19 cellular contexts compared by ENCODE assay signal in the genomic region with DNA sequence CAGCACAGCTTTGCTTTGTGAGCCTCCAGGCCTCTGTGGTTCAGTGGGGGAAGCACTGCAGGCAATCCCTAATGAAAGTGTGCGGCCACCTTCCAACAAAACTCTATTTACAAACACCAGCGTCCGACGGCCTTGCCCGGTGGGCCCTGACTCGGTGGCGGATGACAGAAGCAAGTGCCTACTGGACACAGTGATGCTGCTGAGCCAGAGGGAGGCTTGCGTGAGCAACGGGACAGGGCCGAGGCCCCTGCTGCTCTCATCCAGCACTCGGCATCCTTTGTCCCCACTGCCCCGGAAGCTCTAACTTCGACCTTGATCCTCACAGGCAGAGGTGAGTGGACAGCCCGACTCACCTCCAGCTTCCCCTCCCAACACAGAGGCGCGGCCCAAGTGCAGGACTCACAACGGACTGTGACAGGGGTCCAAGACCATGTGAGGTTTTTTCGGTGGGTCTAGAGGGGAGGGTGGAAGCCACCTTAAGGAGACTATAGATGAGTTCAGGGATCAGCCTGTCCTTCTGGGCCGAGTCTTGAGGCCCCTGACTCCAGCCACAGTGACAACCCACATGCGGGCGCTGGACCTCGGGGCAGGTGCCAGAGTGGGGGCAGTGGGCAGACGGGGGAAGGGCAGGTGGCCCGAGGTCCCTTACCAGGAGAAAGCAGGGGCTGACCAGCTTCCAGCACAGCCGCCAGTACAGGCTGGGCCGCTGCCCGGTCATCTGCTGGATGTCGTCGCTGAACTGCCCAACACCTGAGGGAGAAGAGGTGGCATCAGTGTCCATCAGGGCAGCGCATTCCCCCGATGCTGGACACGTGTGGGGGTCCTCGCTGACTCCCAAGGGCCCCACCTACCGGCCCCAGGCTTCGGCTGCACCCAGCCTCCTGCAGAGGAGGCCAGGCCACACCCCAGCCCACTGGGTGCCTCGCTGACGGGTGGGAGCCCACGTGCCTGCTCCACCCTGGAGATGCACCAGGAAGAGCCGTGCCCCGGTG. TPM values are rescaled to one million over a fixed set of nuclear protein-coding genes. Genes with fewer than 3 reads are reported as not detected.
"Had no signal": no experiment of that assay in that cellular context is flagged by ENCODE, and none has a peak within 500 bp of the region (broad histone marks: within the 10 kb centered on the region; RNA-seq: fewer than 3 reads in every experiment).

No MANE protein-coding gene starts in this region.

- H3K4me3 ChIP-seq: breast epithelium, gastrocnemius medialis, heart left ventricle, suprapubic skin had no signal

- H3K79me2 ChIP-seq: parathyroid adenoma had no signal

- H3K36me3 ChIP-seq: breast epithelium, gastrocnemius medialis, heart left ventricle, suprapubic skin had no signal

- DNase-seq: activated CD4-positive, alpha-beta memory T cell treated with anti-CD3 and anti-CD28 coated beads, Interleukin-2, amount 10 ng/mL, durations not matched to agents 7 days and 5 days; activated CD4-positive, alpha-beta T cell treated with anti-CD3 and anti-CD28 coated beads for 48 hours; activated CD4-positive, CD25-positive, alpha-beta regulatory T cell; activated CD8-positive, alpha-beta memory T cell treated with anti-CD3 and anti-CD28 coated beads, Interleukin-2, amount 10 ng/mL, durations not matched to agents 7 days and 5 days; activated effector memory CD4-positive, alpha-beta T cell treated with Interleukin-2 at 50 U/mL for 16 hours; activated T-cell treated with anti-CD3 and anti-CD28 coated beads, Interleukin-2, amount 50 U/mL, for 4 hours; effector CD8-positive, alpha-beta T cell; gastrocnemius medialis; stimulated activated CD4-positive, alpha-beta T cell treated with anti-CD3 and anti-CD28 coated beads, Interleukin-2, amount 100 ng/mL, for 24 hours; trophoblast cell had no signal

- H3K27ac ChIP-seq: breast epithelium, gastrocnemius medialis, heart left ventricle, parathyroid adenoma, suprapubic skin had no signal

- H3K9ac ChIP-seq: parathyroid adenoma had no signal

- H3K4me1 ChIP-seq: breast epithelium, gastrocnemius medialis, heart left ventricle, parathyroid adenoma, suprapubic skin had no signal

- H3K9me3 ChIP-seq: breast epithelium, gastrocnemius medialis, heart left ventricle, suprapubic skin had no signal

- ATAC-seq: activated CD8-positive, alpha-beta memory T cell treated with anti-CD3 and anti-CD28 coated beads, Interleukin-2, amount 10 ng/mL, durations not matched to agents 7 days and 5 days; activated T-cell treated with anti-CD3 and anti-CD28 coated beads, Interleukin-2, amount 50 U/mL, for 4 hours; esophagus mucosa; gastrocnemius medialis; heart left ventricle; naive thymus-derived CD8-positive, alpha-beta T cell had no signal

RNA-seq across cellular contexts. Expression of gene SLC6A3, which starts 39.4 kb away (rescaled TPM):
- total RNA-seq: activated CD4-positive, alpha-beta memory T cell treated with anti-CD3 and anti-CD28 coated beads, Interleukin-2, amount 10 ng/mL, durations not matched to agents 7 days and 5 days; activated T-cell treated with anti-CD3 and anti-CD28 coated beads, Interleukin-2, amount 50 U/mL, for 4 hours; gastrocnemius medialis; kidney epithelial cell; liver; mesenteric fat pad had no signal
- polyA plus RNA-seq: liver had no signal
